In the genomic region with DNA sequence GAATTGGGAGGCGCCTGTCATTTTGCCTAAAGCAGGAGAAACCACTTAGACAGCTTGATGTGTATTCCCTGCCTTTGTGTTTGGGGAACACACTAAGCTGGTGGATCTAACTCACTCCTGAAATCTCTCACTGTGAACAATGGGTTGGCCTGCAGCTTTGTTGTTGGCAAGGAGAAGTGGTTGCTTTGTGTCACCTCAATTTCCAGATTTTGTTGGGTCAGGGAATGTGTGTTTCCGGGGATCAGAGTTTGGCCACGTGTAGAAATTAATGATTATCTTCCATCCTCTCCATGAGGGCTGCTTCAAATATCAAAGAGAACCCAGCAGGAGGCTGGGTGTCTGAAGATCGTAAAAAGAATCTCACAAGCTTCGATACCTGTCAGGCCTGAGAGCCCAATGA, we compare ENCODE assay signal across 1 cellular context.
TF ChIP-seq lines count a peak whose summit lies in the region.

No MANE protein-coding gene starts in this region.

TF ChIP-seq in GM23338, 12 proteins besides CTCF, POLR2A, EP300 and RAD21:
- no peak for TF ChIP-seq POLR2AphosphoS5 (IDR thresholded peaks at IDR 0.05; ENCODE audit: low read depth)
- no peak for TF ChIP-seq ZNF462 (CRISPR knock-in tag; IDR thresholded peaks at IDR 0.05)
TF ChIP-seq in GM23338: peak in this region for 0.
